In the genomic region with DNA sequence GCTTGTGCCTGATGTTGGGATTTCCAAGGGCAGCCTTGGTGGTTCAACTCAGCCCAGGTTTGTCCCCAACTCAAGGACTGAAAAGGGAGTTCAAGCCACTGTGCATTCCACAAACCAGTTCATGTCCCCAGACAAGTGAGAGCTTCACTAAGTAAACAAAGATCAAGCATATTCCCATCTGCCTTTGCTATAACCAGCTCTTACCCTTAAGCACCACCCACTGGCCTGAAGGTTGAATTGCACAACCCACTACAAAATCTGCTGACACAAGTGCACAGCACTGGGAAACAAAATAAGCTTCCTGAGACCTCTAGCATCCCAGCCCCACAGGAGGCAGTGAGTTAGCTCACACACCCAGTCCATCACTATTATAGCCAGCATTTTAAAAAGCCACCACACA, we compare ENCODE assay signal across 9 cellular contexts.
A peak's percentile ranks its signal among the peaks of the same experiment; 100 is the strongest.
DNase-seq lines count a peak whose midpoint lies in the region; ATAC-seq and TF ChIP-seq lines count a peak whose summit lies in the region.
"Had no signal": no experiment of that assay in that cellular context is flagged by ENCODE, and none has a peak within 500 bp of the region (broad histone marks: within the 10 kb centered on the region; RNA-seq: fewer than 3 reads in every experiment).

No MANE protein-coding gene starts in this region.

- no peaks in the 10 kb centered on the region for H3K36me3 ChIP-seq in Panc1 (ENCODE audit: control insufficient read depth, insufficient read depth, low read length)
- H3K36me3 ChIP-seq in ascending aorta: no peaks in the 10 kb centered on the region

- intact Hi-C loops in Panc1 (cut with micrococcal nuclease; ENCODE audit: unreplicated experiment): no loop called here
- intact Hi-C loops in ascending aorta (cut with DNase I): no loop called here

- CTCF ChIA-PET in Panc1 (lab: Charles Lee): no interaction called here

- in situ Hi-C loops in Panc1 (cut with HindIII; ENCODE audit: low pct_unique_long_range_greater_than_20kb, low sequenced_read_pairs): no loop called here

- peak; percentile 10 for DNase-seq in ELR (ENCODE audit: low read depth)
- DNase-seq in GM20000 (ENCODE audit: low spot score): peak; percentile 16
- DNase-seq in Panc1 (ENCODE audit: low read depth, low spot score): peak; percentile 7
- DNase-seq in iPS DF 19.7 (ENCODE audit: low read depth, low spot score): peak; percentile 47
- no peak for DNase-seq in activated CD8-positive, alpha-beta memory T cell treated with anti-CD3 and anti-CD28 coated beads, Interleukin-2, amount 50 U/mL, for 4 hours
- no peak for DNase-seq in ascending aorta (ENCODE audit: low spot score in 2 of 2)
- no peak for DNase-seq in activated naive CD4-positive, alpha-beta T cell (lab: John Stamatoyannopoulos, UW)
- DNase-seq: IMR-90 had no signal

- ATAC-seq in HG03439 (IDR thresholded peaks at IDR 0.05; ENCODE audit: unreplicated experiment) (peak; percentile 92), Panc1 (no peak)

- H3K27me3 ChIP-seq in Panc1 (ENCODE audit: control insufficient read depth, insufficient read depth, low read length) (no peaks in the 10 kb centered on the region), ascending aorta (no peaks in the 10 kb centered on the region)

- no peaks in the 10 kb centered on the region for H3K9me3 ChIP-seq in Panc1 (ENCODE audit: control insufficient read depth, insufficient read depth, low read depth, low read length)
- H3K9me3 ChIP-seq in ascending aorta: no peaks in the 10 kb centered on the region

- TF ChIP-seq CTCF in GM20000 (IDR thresholded peaks at IDR 0.05; ENCODE audit: extremely low read depth, missing control alignments): peak; percentile 33
- no peak for TF ChIP-seq CTCF in Panc1 (IDR thresholded peaks at IDR 0.05)
- no peak for TF ChIP-seq CTCF in ascending aorta (IDR thresholded peaks at IDR 0.05)

- BruUV-seq in Panc1 (replicated peaks; lab: Mats Ljungman, UMichigan): no TSS peak

- H3K4me3 ChIP-seq in Panc1 (ENCODE audit: low read depth in 2 of 2, low read length in 2 of 2): no peak overlapping the region
- H3K4me3 ChIP-seq in ascending aorta: no peak overlapping the region

- H3K27ac ChIP-seq in Panc1 (ENCODE audit: low read length): no peak overlapping the region
- no peak overlapping the region for H3K27ac ChIP-seq in ascending aorta

- POLR2A ChIA-PET in Panc1 (lab: Charles Lee): no interaction called here

- H3K4me1 ChIP-seq in Panc1 (ENCODE audit: control insufficient read depth, insufficient read depth, low read length) (no peaks in the 10 kb centered on the region), ascending aorta (no peaks in the 10 kb centered on the region)

Comparison
In these comparisons a context has a peak if more than half of its experiments do, and no peak if none do; other contexts are left out.
1. DNase-seq: peak in ELR (single experiment), GM20000 (single experiment), Panc1 (single experiment) and iPS DF 19.7 (single experiment); none in activated CD8-positive, alpha-beta memory T cell treated with anti-CD3 and anti-CD28 coated beads, Interleukin-2, amount 50 U/mL, for 4 hours (single experiment), ascending aorta (0 of 2) and activated naive CD4-positive, alpha-beta T cell (0 of 4).